Comparison of ENCODE assay signal across 24 cellular contexts in the genomic region with DNA sequence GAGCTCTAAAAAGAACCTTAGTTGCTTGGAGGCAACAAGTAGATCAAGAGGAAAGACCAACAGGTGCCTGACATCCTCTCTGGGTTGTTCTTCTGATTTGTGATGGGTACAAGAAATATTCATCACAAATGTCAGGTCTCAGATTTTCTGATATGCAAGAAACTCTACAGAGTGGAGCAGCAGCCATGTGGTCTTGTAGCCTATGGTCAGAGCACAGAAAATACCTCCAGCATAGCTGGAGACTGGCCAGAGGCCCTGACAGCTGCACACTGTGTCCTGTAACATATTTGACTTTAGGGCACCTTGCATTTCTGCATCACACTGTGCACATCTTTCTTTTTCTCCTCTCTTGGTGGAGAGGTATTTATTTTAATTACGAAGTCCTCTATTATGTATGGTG.
"Had no signal": no experiment of that assay in that cellular context is flagged by ENCODE, and none has a peak within 500 bp of the region (broad histone marks: within the 10 kb centered on the region; RNA-seq: fewer than 3 reads in every experiment).

No MANE protein-coding gene starts in this region.

- H3K27ac ChIP-seq: epithelial cell of prostate, hepatocyte, left ventricle myocardium inferior, neutrophil, pancreas, prostate gland, tibial nerve, WERI-Rb-1 had no signal

- ATAC-seq: activated CD4-positive, CD25-positive, alpha-beta regulatory T cell treated with anti-CD3 and anti-CD28 coated beads, Interleukin-2, amount 50 U/mL, for 24 hours; activated naive CD4-positive, alpha-beta T cell treated with anti-CD3 and anti-CD28 coated beads, Interleukin-2, amount 50 U/mL, for 72 hours; activated T-cell treated with anti-CD3 and anti-CD28 coated beads, Interleukin-2, amount 50 U/mL, for 4 hours; pancreas; right cardiac atrium had no signal

- H3K79me2 ChIP-seq: hepatocyte had no signal

- H3K4me1 ChIP-seq: pancreas, prostate gland had no signal

- H3K4me2 ChIP-seq: hepatocyte had no signal

- H3K9me3 ChIP-seq: left ventricle myocardium inferior, neutrophil, pancreas, prostate gland, tibial nerve had no signal

- H3K4me3 ChIP-seq: hepatocyte, left ventricle myocardium inferior, pancreas, prostate gland, tibial nerve had no signal

- H3K36me3 ChIP-seq: left ventricle myocardium inferior, neutrophil, pancreas, prostate gland, tibial nerve, WERI-Rb-1 had no signal

- H2AFZ ChIP-seq: hepatocyte had no signal

- H3K27me3 ChIP-seq: hepatocyte, neutrophil, pancreas, tibial nerve had no signal

- DNase-seq: activated CD4-positive, alpha-beta memory T cell treated with anti-CD3 and anti-CD28 coated beads for 36 hours; activated CD4-positive, alpha-beta T cell treated with anti-CD3 and anti-CD28 coated beads, Interleukin-2, amount 10 ng/mL, durations not matched to agents 24 days and 14 days; activated CD8-positive, alpha-beta memory T cell treated with anti-CD3 and anti-CD28 coated beads, Interleukin-2, amount 50 U/mL, for 4 hours; activated naive CD4-positive, alpha-beta T cell; activated T-cell treated with anti-CD3 and anti-CD28 coated beads, Interleukin-2, amount 50 U/mL, for 4 hours; dermis blood vessel endothelial cell; effector CD4-positive, alpha-beta T cell; islet precursor cell; left ventricle myocardium inferior; naive B cell; nephron progenitor cell; pancreas; right cardiac atrium; stimulated activated CD4-positive, alpha-beta T cell treated with anti-CD3 and anti-CD28 coated beads, Interleukin-2, amount 100 ng/mL, for 48 hours; stimulated activated naive CD4-positive, alpha-beta T cell treated with Interleukin-2 at 50 U/mL for 16 hours; T1000; WERI-Rb-1 had no signal
